10 cellular contexts compared by ENCODE assay signal in the genomic region with DNA sequence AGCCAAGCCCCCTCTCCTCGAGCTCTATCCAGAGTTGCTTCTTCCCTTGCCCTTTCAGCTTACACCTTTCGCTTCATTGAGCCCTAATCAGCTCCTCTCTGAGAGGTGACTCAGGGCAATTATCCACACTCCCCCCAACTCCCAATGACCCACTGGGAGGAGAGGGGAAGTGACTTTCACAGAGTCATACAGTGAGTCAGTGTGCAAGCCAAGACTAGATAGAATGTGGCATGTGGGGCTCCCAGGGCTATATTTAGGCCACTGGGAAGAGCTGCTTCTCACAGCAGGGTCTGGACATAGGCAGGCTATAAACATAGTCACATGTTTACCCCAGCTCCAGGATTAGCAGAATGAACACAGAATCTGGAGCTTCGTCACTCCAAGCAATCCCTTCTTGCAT. TPM values are rescaled to one million over a fixed set of nuclear protein-coding genes. Genes with fewer than 3 reads are reported as not detected.
DNase-seq lines count a peak whose midpoint lies in the region; ATAC-seq and TF ChIP-seq lines count a peak whose summit lies in the region.
"Had no signal": no experiment of that assay in that cellular context is flagged by ENCODE, and none has a peak within 500 bp of the region (broad histone marks: within the 10 kb centered on the region; RNA-seq: fewer than 3 reads in every experiment).

No MANE protein-coding gene starts in this region.

- no peaks in the 10 kb centered on the region for H3K79me2 ChIP-seq in neural progenitor cell (ENCODE audit: low read depth)

- no peak overlapping the region for H3K4me3 Mint-ChIP-seq in neural progenitor cell
- H3K4me3 Mint-ChIP-seq in activated naive CD8-positive, alpha-beta T cell treated with anti-CD3 and anti-CD28 coated beads for 36 hours: no peak overlapping the region
- H3K4me3 Mint-ChIP-seq: naive B cell had no signal

- H3K4me3 ChIP-seq in choroid plexus epithelial cell (ENCODE audit: low read depth, low read length) (no peak overlapping the region), neural progenitor cell (no peak overlapping the region)

- H3K9me3 Mint-ChIP-seq in neural progenitor cell: no peaks in the 10 kb centered on the region
- H3K9me3 Mint-ChIP-seq in activated naive CD8-positive, alpha-beta T cell treated with anti-CD3 and anti-CD28 coated beads for 36 hours: no peaks in the 10 kb centered on the region
- H3K9me3 Mint-ChIP-seq: naive B cell had no signal

- H3K27ac ChIP-seq in neural progenitor cell: no peak overlapping the region

- H3K27me3 ChIP-seq in neural progenitor cell: peaks cover 3% of the 10 kb centered on the region

- no peaks in the 10 kb centered on the region for H3K36me3 ChIP-seq in neural progenitor cell

- H3F3A ChIP-seq in neural progenitor cell (ENCODE audit: low read depth): peaks cover 16% of the 10 kb centered on the region

- peaks cover 30% of the 10 kb centered on the region for H3K4me1 ChIP-seq in neural progenitor cell

- no peak for TF ChIP-seq CTCF in choroid plexus epithelial cell (conservative IDR thresholded peaks at IDR 0.05; ENCODE audit: low read depth, low read length)
- TF ChIP-seq CTCF in neural progenitor cell (IDR thresholded peaks at IDR 0.05): no peak

- H3K9ac ChIP-seq in neural progenitor cell: no peak overlapping the region

- ATAC-seq in HG03025 (IDR thresholded peaks at IDR 0.05; ENCODE audit: low FRiP score, unreplicated experiment): no peak

- no peak overlapping the region for H2AFZ ChIP-seq in neural progenitor cell (replicated peaks)

- H3K27me3 Mint-ChIP-seq in neural progenitor cell (ENCODE audit: insufficient read depth, low read depth): peaks cover 7% of the 10 kb centered on the region
- peaks cover 7% of the 10 kb centered on the region for H3K27me3 Mint-ChIP-seq in activated naive CD8-positive, alpha-beta T cell treated with anti-CD3 and anti-CD28 coated beads for 36 hours

- no peaks in the 10 kb centered on the region for H3K9me3 ChIP-seq in neural progenitor cell (ENCODE audit: low read depth)

- no peaks in the 10 kb centered on the region for H4K20me1 ChIP-seq in neural progenitor cell (ENCODE audit: low read depth)

- no peaks in the 10 kb centered on the region for H3K36me3 Mint-ChIP-seq in neural progenitor cell
- H3K36me3 Mint-ChIP-seq in activated naive CD8-positive, alpha-beta T cell treated with anti-CD3 and anti-CD28 coated beads for 36 hours: no peaks in the 10 kb centered on the region
- H3K36me3 Mint-ChIP-seq: naive B cell had no signal

- peak; percentile 74 for DNase-seq in GM03348 (ENCODE audit: low spot score)
- DNase-seq in NCI-H460 (ENCODE audit: extremely low read depth, low read depth): peak; percentile 77
- peak; percentile 58 for DNase-seq in choroid plexus epithelial cell (ENCODE audit: low read depth)
- DNase-seq in neural progenitor cell (ENCODE audit: low spot score): peak; percentile 59
- no peak for DNase-seq in activated naive CD8-positive, alpha-beta T cell treated with anti-CD3 and anti-CD28 coated beads for 36 hours
- no peak for DNase-seq in activated gamma-delta T cell (lab: John Stamatoyannopoulos, UW)
- no peak for DNase-seq in occipital lobe (lab: John Stamatoyannopoulos, UW)
- DNase-seq: naive B cell, NCI-H2081 had no signal

- peak overlapping the region; percentile 58 for H3K27ac Mint-ChIP-seq in neural progenitor cell
- no peak overlapping the region for H3K27ac Mint-ChIP-seq in activated naive CD8-positive, alpha-beta T cell treated with anti-CD3 and anti-CD28 coated beads for 36 hours
- H3K27ac Mint-ChIP-seq: naive B cell had no signal

- peaks cover 45% of the 10 kb centered on the region for H3K4me1 Mint-ChIP-seq in neural progenitor cell
- no peaks in the 10 kb centered on the region for H3K4me1 Mint-ChIP-seq in activated naive CD8-positive, alpha-beta T cell treated with anti-CD3 and anti-CD28 coated beads for 36 hours

- H3K4me2 ChIP-seq in neural progenitor cell: no peak overlapping the region

RNA-seq across cellular contexts. Expression of a gene that starts 57.4 kb away (rescaled TPM):
- total RNA-seq in NCI-H460 (2014; rRNA removed; shearing (Covaris generic)): 3.0 and 3.9 TPM in 2 replicates
- 6.0 and 6.8 TPM in 2 replicates for polyA plus RNA-seq in NCI-H460 (2014; cell fraction: nucleus; rRNA removed)
- total RNA-seq in neural progenitor cell (ENCODE audit: low replicate concordance): 0.13 and 0.62 TPM in 2 replicates
- total RNA-seq in activated naive CD8-positive, alpha-beta T cell treated with anti-CD3 and anti-CD28 coated beads for 36 hours: under 1 TPM; 0.10 to 0.14 TPM
- 4.1 TPM for total RNA-seq in occipital lobe

Comparison
In these comparisons a context has a peak if more than half of its experiments do, and no peak if none do; other contexts are left out.
1. DNase-seq: peak in GM03348 (single experiment), NCI-H460 (single experiment), choroid plexus epithelial cell (single experiment) and neural progenitor cell (single experiment); none in activated naive CD8-positive, alpha-beta T cell treated with anti-CD3 and anti-CD28 coated beads for 36 hours (single experiment), activated gamma-delta T cell (single experiment) and occipital lobe (single experiment).